In genomic region chr11:64206457-64207246, GRCh38 we compare ENCODE assay signal across 8 cellular contexts. TPM values are rescaled to one million over a fixed set of nuclear protein-coding genes. Genes with fewer than 3 reads are reported as not detected.
DNase-seq lines count a peak whose midpoint lies in the region; ATAC-seq and TF ChIP-seq lines count a peak whose summit lies in the region.

Gene FERMT3, plus strand, starts transcription at chr11:64206721. Its CDS starts 644 bp downstream, at chr11:64207365.

- 68% methylated on average over 26 of the region's 26 CpGs for WGBS in right cardiac atrium

- peak within 1 kb of the TSS; percentile 92 for H3K4me2 ChIP-seq in OCI-LY7 (ENCODE audit: low read length)

- H3K9me2 ChIP-seq in OCI-LY7 (ENCODE audit: insufficient read depth, low read length) = no peaks in the 10 kb centered on the region

- intact Hi-C loops in OCI-LY7 (cut with micrococcal nuclease; ENCODE audit: unreplicated experiment) (loop anchor here (1.0 to 2.0 kb wide), 3 partner anchors 20 to 34 kb away; partner anchors contain the start of genes FKBP2, NUDT22 and TRPT1), right cardiac atrium (cut with DNase I) (loop anchor here in 1 of 4 donors (2.0 to 5.0 kb wide), 2 partner anchors 44 to 96 kb away; partner anchors contain the start of genes CATSPERZ and PLCB3)

- H3K27me3 ChIP-seq in right cardiac atrium (ENCODE audit: control insufficient read depth, insufficient read depth) (no peaks in the 10 kb centered on the region), WERI-Rb-1 (ENCODE audit: insufficient read depth, low read depth, severe bottlenecking) (no peaks in the 10 kb centered on the region)

- TF ChIP-seq CTCF in OCI-LY7 (conservative IDR thresholded peaks at IDR 0.05; ENCODE audit: low read length) (0 out of 2 replicates have a peak, but pooled peaks have one; percentile 5), WERI-Rb-1 (IDR thresholded peaks at IDR 0.05; ENCODE audit: low read depth, low read length) (no peak)

- H3K27ac ChIP-seq in OCI-LY7 (ENCODE audit: low read depth, low read length, poor library complexity, severe bottlenecking) = peak within 1 kb of the TSS; percentile 96
- H3K27ac ChIP-seq in right cardiac atrium (ENCODE audit: low read length) = peak within 1 kb of the TSS; percentile 73
- H3K27ac ChIP-seq in WERI-Rb-1 = no peak within 1 kb of the TSS

- CTCF ChIA-PET in OCI-LY7 (lab: Charles Lee; ENCODE audit: unreplicated experiment) = interaction anchor here (0.6 to 2.6 kb wide), 12 partner anchors 9 to 245 kb away, joined by 3 to 14 read pairs (median 3); partner anchors contain the start of genes NUDT22, PRDX5, TRMT112 and TRPT1

- no peaks in the 10 kb centered on the region for H4K20me1 ChIP-seq in OCI-LY7 (ENCODE audit: insufficient read depth, low read length)

- peak within 1 kb of the TSS; percentile 80 for H3K4me3 ChIP-seq in OCI-LY7 (ENCODE audit: low read depth, low read length, poor library complexity, severe bottlenecking)
- peak within 1 kb of the TSS; percentile 13 for H3K4me3 ChIP-seq in right cardiac atrium (ENCODE audit: low read length)
- H3K4me3 ChIP-seq in WERI-Rb-1 (ENCODE audit: low read depth, low read length) = no peak within 1 kb of the TSS

- BruUV-seq in OCI-LY7 (replicated peaks; lab: Mats Ljungman, UMichigan) = TSS peak; percentile 49

- POLR2A ChIA-PET in OCI-LY7 (lab: Charles Lee) = interaction anchor here (0.6 to 5.1 kb wide), 24 partner anchors 8 to 1310 kb away, joined by 3 to 29 read pairs (median 5); partner anchors contain the start of genes BAD, FKBP2, NUDT22 and PRDX5

- H2AFZ ChIP-seq in OCI-LY7 (ENCODE audit: low read length) = no peak within 1 kb of the TSS

- peaks cover 85% of the 10 kb centered on the region for H3K36me3 ChIP-seq in OCI-LY7 (ENCODE audit: insufficient read depth, low read length)
- H3K36me3 ChIP-seq in WERI-Rb-1 = peaks cover 60% of the 10 kb centered on the region

- ATAC-seq in GM19043 (IDR thresholded peaks at IDR 0.05; ENCODE audit: low read depth, unreplicated experiment) (peak; percentile 44), right cardiac atrium (peak; percentile 44 to 56)

- H3K9me3 ChIP-seq in OCI-LY7 (ENCODE audit: low read length) (no peaks in the 10 kb centered on the region), right cardiac atrium (ENCODE audit: control insufficient read depth, low read length) (no peaks in the 10 kb centered on the region), WERI-Rb-1 (ENCODE audit: severe bottlenecking) (no peaks in the 10 kb centered on the region)

- H3K4me1 ChIP-seq in OCI-LY7 (ENCODE audit: insufficient read depth, low read length, poor library complexity, severe bottlenecking) (peaks cover 35% of the 10 kb centered on the region), right cardiac atrium (ENCODE audit: control insufficient read depth, insufficient read depth, low read length) (no peaks in the 10 kb centered on the region)

- peak; percentile 90 for DNase-seq in OCI-LY7 (ENCODE audit: low spot score)
- DNase-seq in activated T-helper 9 cell treated with anti-CD3 and anti-CD28 coated beads, Interleukin-2, amount 50 U/mL, for 16 hours (ENCODE audit: low read depth) = peak; percentile 45
- DNase-seq in right cardiac atrium = peak; percentile 74 to 91 (median 88)
- DNase-seq in stimulated activated CD4-positive, alpha-beta T cell treated with anti-CD3 and anti-CD28 coated beads, Interleukin-2, amount 100 ng/mL, for 48 hours = peak; percentile 59 to 66
- no peak for DNase-seq in NCI-H2029 treated with DMSO at 0.1 percent for 48 hours (lab: John Stamatoyannopoulos, UW)
- no peak for DNase-seq in WERI-Rb-1
- no peak for DNase-seq in NCI-H146 treated with DMSO at 0.1 percent for 48 hours (lab: John Stamatoyannopoulos, UW; ENCODE audit: unreplicated experiment)

- peaks cover 17% of the 10 kb centered on the region; the same call in 1 of the 2 replicates for H3K79me2 ChIP-seq in OCI-LY7 (ENCODE audit: insufficient read depth, low read depth, low read length)

RNA-seq across cellular contexts. Expression of gene FERMT3, which starts in this region (rescaled TPM):
- total RNA-seq in OCI-LY7 (2014; rRNA removed; shearing (Covaris generic)) = 116 and 120 TPM in 2 replicates
- 167 and 201 TPM in 2 replicates for total RNA-seq in OCI-LY7 (2022)
- total RNA-seq in right cardiac atrium = 10 to 100 TPM in 3 of 4 donors, 1 to 10 TPM in 1; 5.9 to 17.5 (median 12.3) TPM
- 5.2 TPM for polyA plus RNA-seq in right cardiac atrium

Comparison
In these comparisons a context has a peak if more than half of its experiments do, and no peak if none do; other contexts are left out.
1. RNA of gene FERMT3 (total RNA-seq): 116 to 201 TPM in OCI-LY7; 5.9 to 17.5 TPM in right cardiac atrium; every median in the first group is over 4 times any median in the second.
2. DNase-seq: peak in OCI-LY7 (single experiment), activated T-helper 9 cell treated with anti-CD3 and anti-CD28 coated beads, Interleukin-2, amount 50 U/mL, for 16 hours (single experiment), right cardiac atrium (3 of 3) and stimulated activated CD4-positive, alpha-beta T cell treated with anti-CD3 and anti-CD28 coated beads, Interleukin-2, amount 100 ng/mL, for 48 hours (2 of 2); none in NCI-H2029 treated with DMSO at 0.1 percent for 48 hours (single experiment), WERI-Rb-1 (single experiment) and NCI-H146 treated with DMSO at 0.1 percent for 48 hours (single experiment).